In the genomic region with DNA sequence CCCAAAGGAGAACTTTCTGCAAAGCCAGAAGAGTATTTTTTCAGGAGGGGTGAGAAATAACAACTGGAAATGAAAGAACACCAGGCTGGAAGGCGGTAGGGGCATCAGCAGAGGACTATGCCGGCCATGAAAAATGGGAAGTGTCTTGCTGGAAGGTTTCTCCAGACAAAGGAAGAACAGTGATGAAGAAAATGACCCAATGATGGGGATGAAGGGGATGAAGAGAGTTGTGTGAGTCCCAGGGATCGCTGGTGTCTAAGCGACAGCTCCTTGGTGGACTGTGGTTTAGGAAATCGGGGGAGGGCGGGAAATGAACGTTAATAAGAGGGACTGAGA, we compare ENCODE assay signal across 9 cellular contexts. TPM values are rescaled to one million over a fixed set of nuclear protein-coding genes. Genes with fewer than 3 reads are reported as not detected.
A peak's percentile ranks its signal among the peaks of the same experiment; 100 is the strongest.
DNase-seq lines count a peak whose midpoint lies in the region; ATAC-seq and TF ChIP-seq lines count a peak whose summit lies in the region.
"Had no signal": no experiment of that assay in that cellular context is flagged by ENCODE, and none has a peak within 500 bp of the region (broad histone marks: within the 10 kb centered on the region; RNA-seq: fewer than 3 reads in every experiment).

No MANE protein-coding gene starts in this region.

- no peaks in the 10 kb centered on the region for H3K9me3 Mint-ChIP-seq in central memory CD8-positive, alpha-beta T cell
- H3K9me3 Mint-ChIP-seq in natural killer cell, result no peaks in the 10 kb centered on the region

- BruUV-seq in IMR-90 (replicated peaks; lab: Mats Ljungman, UMichigan), result no TSS peak

- DNase-seq in BE2C (no peak), IMR-90 (no peak), natural killer cell (no peak), NCI-H226 (no peak), GM20000 (ENCODE audit: low spot score) (no peak), putamen (ENCODE audit: low spot score) (no peak)
- DNase-seq in central memory CD8-positive, alpha-beta T cell (ENCODE audit: low spot score in 2 of 2), result no peak

- no peak overlapping the region for H3K14ac ChIP-seq in IMR-90 (replicated peaks; ENCODE audit: low read depth, low read length)

- H3K4me2 ChIP-seq in IMR-90 (ENCODE audit: low read depth, low read length), result peak overlapping the region; percentile 69

- TF ChIP-seq CTCF in BE2C (IDR thresholded peaks at IDR 0.05; ENCODE audit: low read depth, low read length), result no peak
- TF ChIP-seq CTCF in IMR-90 (conservative IDR thresholded peaks at IDR 0.05; ENCODE audit: low read depth, low read length), result no peak
- TF ChIP-seq CTCF in natural killer cell (IDR thresholded peaks at IDR 0.05), result no peak
- TF ChIP-seq CTCF in GM20000 (IDR thresholded peaks at IDR 0.05; ENCODE audit: extremely low read depth, missing control alignments), result no peak

- H2AFZ ChIP-seq in IMR-90 (replicated peaks; ENCODE audit: low read length, poor library complexity), result peak overlapping the region; percentile 90

- ATAC-seq in IMR-90 (ENCODE audit: low read depth) (no peak), natural killer cell (no peak), GM18909 (IDR thresholded peaks at IDR 0.05; ENCODE audit: poor library complexity, unreplicated experiment) (no peak)
- no peak for ATAC-seq in central memory CD8-positive, alpha-beta T cell (replicated peaks; ENCODE audit: extremely low read depth, poor library complexity, severe bottlenecking)

- H3K27me3 ChIP-seq in BE2C (peaks cover 27% of the 10 kb centered on the region), IMR-90 (ENCODE audit: control insufficient read depth, insufficient read depth, low read length) (peaks cover 31% of the 10 kb centered on the region)

- H4K20me1 ChIP-seq in IMR-90 (ENCODE audit: insufficient read depth, low read length), result no peaks in the 10 kb centered on the region

- H3K56ac ChIP-seq in IMR-90 (ENCODE audit: extremely low read depth, insufficient read depth, low read length), result no peak overlapping the region

- TF ChIP-seq POLR2A in IMR-90 (IDR thresholded peaks at IDR 0.05; ENCODE audit: low read depth, low read length), result no peak

- no peak overlapping the region for H2BK120ac ChIP-seq in IMR-90 (ENCODE audit: low read depth, low read length)

- H4K5ac ChIP-seq in IMR-90 (ENCODE audit: low read depth, low read length), result no peak overlapping the region

- H3K27ac ChIP-seq in IMR-90 (ENCODE audit: insufficient read depth, low read length), result no peak overlapping the region
- H3K27ac ChIP-seq: body of pancreas had no signal

- no peak overlapping the region for H2BK5ac ChIP-seq in IMR-90 (ENCODE audit: low read depth, low read length, poor library complexity, severe bottlenecking)

- H3K27me3 Mint-ChIP-seq in central memory CD8-positive, alpha-beta T cell, result peaks cover 62% of the 10 kb centered on the region
- peaks cover 20 to 25% of the 10 kb centered on the region in 2 donors for H3K27me3 Mint-ChIP-seq in natural killer cell (ENCODE audit: low read depth in 2 of 2)

- H3K4me1 Mint-ChIP-seq in central memory CD8-positive, alpha-beta T cell, result peaks cover 15% of the 10 kb centered on the region
- H3K4me1 Mint-ChIP-seq in natural killer cell, result peaks cover 10% of the 10 kb centered on the region in 2 donors

- H3K36me3 ChIP-seq in BE2C (no peaks in the 10 kb centered on the region), IMR-90 (ENCODE audit: control insufficient read depth, insufficient read depth, low read length) (no peaks in the 10 kb centered on the region)

- H3K9me1 ChIP-seq in IMR-90 (ENCODE audit: insufficient read depth, low read length), result 0 out of 2 replicates have a peak, but pooled peaks cover 4% of the 10 kb centered on the region

- H3K4me3 Mint-ChIP-seq in central memory CD8-positive, alpha-beta T cell, result peak overlapping the region; percentile 47
- peak overlapping the region; percentile 61 for H3K4me3 Mint-ChIP-seq in natural killer cell

- peak overlapping the region; percentile 51; the same call in 1 of the 2 replicates for H3K23ac ChIP-seq in IMR-90 (ENCODE audit: low read depth, low read length)

- H3K18ac ChIP-seq in IMR-90 (ENCODE audit: low read depth, low read length), result no peak overlapping the region

- H3K4me3 ChIP-seq in BE2C (ENCODE audit: low read depth, low read length) (peak overlapping the region; percentile 55), IMR-90 (ENCODE audit: insufficient read depth, low read depth, low read length) (no peak overlapping the region)
- H3K4me3 ChIP-seq: body of pancreas had no signal

- no peaks in the 10 kb centered on the region for H3K36me3 Mint-ChIP-seq in central memory CD8-positive, alpha-beta T cell (ENCODE audit: insufficient read depth)
- no peaks in the 10 kb centered on the region for H3K36me3 Mint-ChIP-seq in natural killer cell

- no peaks in the 10 kb centered on the region for H3K4me1 ChIP-seq in BE2C
- 0 out of 2 replicates have a peak, but pooled peaks cover 2% of the 10 kb centered on the region for H3K4me1 ChIP-seq in IMR-90 (ENCODE audit: control insufficient read depth, insufficient read depth, low read length)

- no peak overlapping the region for H4K8ac ChIP-seq in IMR-90 (ENCODE audit: low read depth in 2 of 2, low read length in 2 of 2)

- no peak overlapping the region for H4K91ac ChIP-seq in IMR-90 (ENCODE audit: insufficient read depth, low read depth, low read length)

- H2BK15ac ChIP-seq in IMR-90 (ENCODE audit: low read depth, low read length), result no peak overlapping the region

- intact Hi-C loops in IMR-90 (cut with micrococcal nuclease) (no loop called here), natural killer cell (cut with micrococcal nuclease) (loop anchor here (2.0 kb wide), 1 partner anchor 14 kb away; the partner anchor contains the start of gene CALCOCO2)

- H2AK5ac ChIP-seq in IMR-90 (ENCODE audit: low read depth, low read length), result no peak overlapping the region

- POLR2A ChIA-PET in IMR-90 (lab: Charles Lee; ENCODE audit: unreplicated experiment), result no interaction called here

- WGBS in IMR-90 (ENCODE audit: extremely low coverage in 2 of 2, insufficient read length in 1 of 2), 2 experiments, result 7% methylated on average over 4 of the region's 7 CpGs; no CpG with 5 or more reads in 1 of the 2 experiments

- dilution Hi-C loops in IMR-90 (cut with HindIII; ENCODE audit: low sequenced_read_pairs, unreplicated experiment), result no loop called here

- no peak overlapping the region for H3K4ac ChIP-seq in IMR-90 (ENCODE audit: low read depth, low read length)

- CTCF ChIA-PET in IMR-90 (lab: Yijun Ruan, JAX), result interaction anchor here (7.7 kb wide), 1 partner anchor 63 kb away, joined by 82 read pairs; no protein-coding TSS in a partner anchor

- in situ Hi-C loops in IMR-90 (cut with MboI; ENCODE audit: low sequenced_read_pairs), result no loop called here

- no peaks in the 10 kb centered on the region for H3K9me3 ChIP-seq in BE2C
- H3K9me3 ChIP-seq in IMR-90 (ENCODE audit: control insufficient read depth, insufficient read depth, low read length), result no peaks in the 10 kb centered on the region
- H3K9me3 ChIP-seq: body of pancreas had no signal

- H3K27ac Mint-ChIP-seq in central memory CD8-positive, alpha-beta T cell (ENCODE audit: low read depth), result no peak overlapping the region
- peak overlapping the region in 1 of 2 donors; percentile 53 for H3K27ac Mint-ChIP-seq in natural killer cell

- H3K9ac ChIP-seq in IMR-90 (ENCODE audit: low read depth, low read length), result no peak overlapping the region

- TF ChIP-seq RAD21 in IMR-90 (IDR thresholded peaks at IDR 0.05; ENCODE audit: low read length), result no peak

- no peak overlapping the region for H2BK20ac ChIP-seq in IMR-90 (ENCODE audit: low read depth, low read length)

- H3K79me1 ChIP-seq in IMR-90 (ENCODE audit: low read depth in 1 of 2, low read length in 2 of 2), result no peaks in the 10 kb centered on the region

- no peak overlapping the region for H2AK9ac ChIP-seq in IMR-90 (replicated peaks; ENCODE audit: low read depth, low read length, poor library complexity)

TF ChIP-seq in IMR-90, 13 proteins besides CTCF, POLR2A, EP300 and RAD21:
- TF ChIP-seq RCOR1 (IDR thresholded peaks at IDR 0.05; ENCODE audit: insufficient replicate concordance, low read length), result no peak
- no peak for TF ChIP-seq CEBPB (IDR thresholded peaks at IDR 0.05; ENCODE audit: low read depth, low read length)
- no peak for TF ChIP-seq MXI1 (IDR thresholded peaks at IDR 0.05; ENCODE audit: borderline replicate concordance, low read depth, low read length)
- no peak for TF ChIP-seq SMC3 (IDR thresholded peaks at IDR 0.05; ENCODE audit: low read depth, low read length)
- TF ChIP-seq MAFK (IDR thresholded peaks at IDR 0.05; ENCODE audit: low read depth, low read length), result no peak
- TF ChIP-seq NFE2L2 (IDR thresholded peaks at IDR 0.05; ENCODE audit: low read depth, low read length), result no peak
- TF ChIP-seq MAZ (IDR thresholded peaks at IDR 0.05; ENCODE audit: borderline replicate concordance, low read depth, low read length), result no peak
- TF ChIP-seq CHD1 (IDR thresholded peaks at IDR 0.05; ENCODE audit: low read depth, low read length), result no peak
- TF ChIP-seq, protein P1, sequence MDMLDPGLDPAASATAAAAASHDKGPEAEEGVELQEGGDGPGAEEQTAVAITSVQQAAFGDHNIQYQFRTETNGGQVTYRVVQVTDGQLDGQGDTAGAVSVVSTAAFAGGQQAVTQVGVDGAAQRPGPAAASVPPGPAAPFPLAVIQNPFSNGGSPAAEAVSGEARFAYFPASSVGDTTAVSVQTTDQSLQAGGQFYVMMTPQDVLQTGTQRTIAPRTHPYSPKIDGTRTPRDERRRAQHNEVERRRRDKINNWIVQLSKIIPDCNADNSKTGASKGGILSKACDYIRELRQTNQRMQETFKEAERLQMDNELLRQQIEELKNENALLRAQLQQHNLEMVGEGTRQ (IDR thresholded peaks at IDR 0.05; ENCODE audit: low read depth, low read length), result no peak

RNA-seq across cellular contexts. Expression of gene TTLL6, which starts 0.6 kb away (rescaled TPM):
- not detected for polyA plus RNA-seq in BE2C (2012; ENCODE audit: insufficient read depth, insufficient read length, low read depth)
- total RNA-seq in IMR-90 (2012; rRNA removed), result not detected in 2 replicates
- not detected in 2 replicates for polyA plus RNA-seq in IMR-90 (2012; rRNA removed)
- not detected in 2 replicates for polyA plus RNA-seq in IMR-90 (2012; cell fraction: cytosol; rRNA removed)
- 0.07 and 0.21 TPM in 2 replicates for polyA plus RNA-seq in IMR-90 (2012; cell fraction: nucleus; rRNA removed; ENCODE audit: low replicate concordance)
- not detected for total RNA-seq in natural killer cell

RNA-seq across cellular contexts. Expression of gene CALCOCO2, which starts 14.4 kb away (rescaled TPM):
- 16.0 TPM for polyA plus RNA-seq in BE2C (2012; ENCODE audit: insufficient read depth, insufficient read length, low read depth)
- total RNA-seq in IMR-90 (2012; rRNA removed) (32.2 and 53.4 TPM in 2 replicates), natural killer cell (100 to 1,000 TPM; 175 to 188 (median 179) TPM)
- polyA plus RNA-seq in IMR-90 (2012; rRNA removed), result 31.1 and 35.9 TPM in 2 replicates
- polyA plus RNA-seq in IMR-90 (2012; cell fraction: cytosol; rRNA removed), result 6.7 and 15.7 TPM in 2 replicates
- polyA plus RNA-seq in IMR-90 (2012; cell fraction: nucleus; rRNA removed; ENCODE audit: low replicate concordance), result 7.9 and 49.3 TPM in 2 replicates
